Comparison of ENCODE assay signal across 1 cellular context in the genomic region with DNA sequence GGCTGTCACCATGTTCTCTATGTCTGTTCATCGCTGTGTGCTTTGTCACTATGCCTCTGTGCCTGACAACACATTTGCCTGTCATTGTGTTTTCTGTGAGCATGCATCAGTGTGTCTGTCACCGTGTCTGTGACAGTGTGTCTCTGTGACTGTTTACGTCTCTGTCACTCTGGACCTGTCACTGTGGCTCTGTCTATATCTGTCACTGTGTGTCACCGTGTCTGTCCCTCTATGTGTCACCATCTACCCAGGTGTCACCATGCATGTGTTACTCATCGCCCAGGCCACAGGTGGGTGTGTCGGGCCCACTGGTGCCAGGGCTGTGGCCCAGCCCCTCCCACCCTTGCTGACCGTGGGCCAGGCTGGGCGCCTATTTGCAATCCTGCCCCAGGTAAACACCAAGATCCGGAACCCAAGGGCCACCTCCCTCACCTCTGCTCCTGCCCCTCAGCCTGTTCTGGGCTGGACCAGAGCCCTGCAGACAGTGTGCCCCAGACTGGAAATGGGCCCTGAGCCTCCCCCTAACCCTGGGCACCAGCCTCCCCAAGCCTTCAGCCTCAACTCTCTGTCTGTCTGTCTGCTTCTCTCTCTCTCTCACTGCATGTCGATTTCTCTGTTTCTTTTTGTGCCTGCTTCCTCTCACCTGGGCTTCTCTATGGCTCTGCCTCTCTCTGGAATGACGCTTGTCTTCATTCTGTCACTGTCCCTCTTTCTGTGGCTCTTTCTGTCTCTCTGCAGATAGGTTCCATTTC.
A peak's percentile ranks its signal among the peaks of the same experiment; 100 is the strongest.
TF ChIP-seq lines count a peak whose summit lies in the region.

No MANE protein-coding gene starts in this region.

TF ChIP-seq in HepG2, 621 proteins besides CTCF, POLR2A, EP300 and RAD21 (continued from another document and continues in another):
- TF ChIP-seq, protein P1, sequence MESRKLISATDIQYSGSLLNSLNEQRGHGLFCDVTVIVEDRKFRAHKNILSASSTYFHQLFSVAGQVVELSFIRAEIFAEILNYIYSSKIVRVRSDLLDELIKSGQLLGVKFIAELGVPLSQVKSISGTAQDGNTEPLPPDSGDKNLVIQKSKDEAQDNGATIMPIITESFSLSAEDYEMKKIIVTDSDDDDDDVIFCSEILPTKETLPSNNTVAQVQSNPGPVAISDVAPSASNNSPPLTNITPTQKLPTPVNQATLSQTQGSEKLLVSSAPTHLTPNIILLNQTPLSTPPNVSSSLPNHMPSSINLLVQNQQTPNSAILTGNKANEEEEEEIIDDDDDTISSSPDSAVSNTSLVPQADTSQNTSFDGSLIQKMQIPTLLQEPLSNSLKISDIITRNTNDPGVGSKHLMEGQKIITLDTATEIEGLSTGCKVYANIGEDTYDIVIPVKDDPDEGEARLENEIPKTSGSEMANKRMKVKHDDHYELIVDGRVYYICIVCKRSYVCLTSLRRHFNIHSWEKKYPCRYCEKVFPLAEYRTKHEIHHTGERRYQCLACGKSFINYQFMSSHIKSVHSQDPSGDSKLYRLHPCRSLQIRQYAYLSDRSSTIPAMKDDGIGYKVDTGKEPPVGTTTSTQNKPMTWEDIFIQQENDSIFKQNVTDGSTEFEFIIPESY (CRISPR knock-in tag; IDR thresholded peaks at IDR 0.05) = peak; percentile 13; the same call in 1 of the 2 replicates
- 0 out of 2 replicates have a peak, but pooled peaks have one; percentile 37 for TF ChIP-seq KMT2A (CRISPR knock-in tag; IDR thresholded peaks at IDR 0.05)
- TF ChIP-seq ZNF768 (CRISPR knock-in tag; IDR thresholded peaks at IDR 0.05) = peak; percentile 11; the same call in 1 of the 2 replicates
- TF ChIP-seq CREB1 (IDR thresholded peaks at IDR 0.05) = peak; percentile 83
- TF ChIP-seq CREB1 (CRISPR knock-in tag; IDR thresholded peaks at IDR 0.05) = no peak; the same call in 1 of the 2 replicates
- TF ChIP-seq ETV5 (CRISPR knock-in tag; IDR thresholded peaks at IDR 0.05; ENCODE audit: borderline replicate concordance) = peak; percentile 85
- TF ChIP-seq, protein P2, sequence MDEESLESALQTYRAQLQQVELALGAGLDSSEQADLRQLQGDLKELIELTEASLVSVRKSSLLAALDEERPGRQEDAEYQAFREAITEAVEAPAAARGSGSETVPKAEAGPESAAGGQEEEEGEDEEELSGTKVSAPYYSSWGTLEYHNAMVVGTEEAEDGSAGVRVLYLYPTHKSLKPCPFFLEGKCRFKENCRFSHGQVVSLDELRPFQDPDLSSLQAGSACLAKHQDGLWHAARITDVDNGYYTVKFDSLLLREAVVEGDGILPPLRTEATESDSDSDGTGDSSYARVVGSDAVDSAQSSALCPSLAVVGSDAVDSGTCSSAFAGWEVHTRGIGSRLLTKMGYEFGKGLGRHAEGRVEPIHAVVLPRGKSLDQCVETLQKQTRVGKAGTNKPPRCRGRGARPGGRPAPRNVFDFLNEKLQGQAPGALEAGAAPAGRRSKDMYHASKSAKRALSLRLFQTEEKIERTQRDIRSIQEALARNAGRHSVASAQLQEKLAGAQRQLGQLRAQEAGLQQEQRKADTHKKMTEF (CRISPR knock-in tag; IDR thresholded peaks at IDR 0.05) = peak; percentile 43; the same call in 1 of the 2 replicates
- peak; percentile 42 for TF ChIP-seq ZMYM3 (CRISPR knock-in tag; IDR thresholded peaks at IDR 0.05)
- no peak for TF ChIP-seq TAF15 (IDR thresholded peaks at IDR 0.05; ENCODE audit: low read depth, low read length, poor library complexity, severe bottlenecking)
- TF ChIP-seq KLF9 (CRISPR knock-in tag; IDR thresholded peaks at IDR 0.05; ENCODE audit: low read depth) = peak; percentile 94; the same call in 1 of the 2 replicates
- TF ChIP-seq ELF1 (CRISPR knock-in tag; IDR thresholded peaks at IDR 0.05) = peak; percentile 35; the same call in 1 of the 2 replicates
- TF ChIP-seq, protein P3, sequence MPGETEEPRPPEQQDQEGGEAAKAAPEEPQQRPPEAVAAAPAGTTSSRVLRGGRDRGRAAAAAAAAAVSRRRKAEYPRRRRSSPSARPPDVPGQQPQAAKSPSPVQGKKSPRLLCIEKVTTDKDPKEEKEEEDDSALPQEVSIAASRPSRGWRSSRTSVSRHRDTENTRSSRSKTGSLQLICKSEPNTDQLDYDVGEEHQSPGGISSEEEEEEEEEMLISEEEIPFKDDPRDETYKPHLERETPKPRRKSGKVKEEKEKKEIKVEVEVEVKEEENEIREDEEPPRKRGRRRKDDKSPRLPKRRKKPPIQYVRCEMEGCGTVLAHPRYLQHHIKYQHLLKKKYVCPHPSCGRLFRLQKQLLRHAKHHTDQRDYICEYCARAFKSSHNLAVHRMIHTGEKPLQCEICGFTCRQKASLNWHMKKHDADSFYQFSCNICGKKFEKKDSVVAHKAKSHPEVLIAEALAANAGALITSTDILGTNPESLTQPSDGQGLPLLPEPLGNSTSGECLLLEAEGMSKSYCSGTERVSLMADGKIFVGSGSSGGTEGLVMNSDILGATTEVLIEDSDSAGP (CRISPR knock-in tag; IDR thresholded peaks at IDR 0.05; ENCODE audit: borderline replicate concordance) = peak; percentile 38; the same call in 1 of the 2 replicates
- TF ChIP-seq, protein P4, sequence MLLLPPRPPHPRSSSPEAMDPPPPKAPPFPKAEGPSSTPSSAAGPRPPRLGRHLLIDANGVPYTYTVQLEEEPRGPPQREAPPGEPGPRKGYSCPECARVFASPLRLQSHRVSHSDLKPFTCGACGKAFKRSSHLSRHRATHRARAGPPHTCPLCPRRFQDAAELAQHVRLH (CRISPR knock-in tag; IDR thresholded peaks at IDR 0.05; ENCODE audit: borderline replicate concordance, low read depth) = 0 out of 2 replicates have a peak, but pooled peaks have one; percentile 23
- TF ChIP-seq, protein P5, sequence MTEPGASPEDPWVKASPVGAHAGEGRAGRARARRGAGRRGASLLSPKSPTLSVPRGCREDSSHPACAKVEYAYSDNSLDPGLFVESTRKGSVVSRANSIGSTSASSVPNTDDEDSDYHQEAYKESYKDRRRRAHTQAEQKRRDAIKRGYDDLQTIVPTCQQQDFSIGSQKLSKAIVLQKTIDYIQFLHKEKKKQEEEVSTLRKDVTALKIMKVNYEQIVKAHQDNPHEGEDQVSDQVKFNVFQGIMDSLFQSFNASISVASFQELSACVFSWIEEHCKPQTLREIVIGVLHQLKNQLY (CRISPR knock-in tag; IDR thresholded peaks at IDR 0.05) = peak; percentile 52; the same call in 1 of the 2 replicates
- TF ChIP-seq, protein P6, sequence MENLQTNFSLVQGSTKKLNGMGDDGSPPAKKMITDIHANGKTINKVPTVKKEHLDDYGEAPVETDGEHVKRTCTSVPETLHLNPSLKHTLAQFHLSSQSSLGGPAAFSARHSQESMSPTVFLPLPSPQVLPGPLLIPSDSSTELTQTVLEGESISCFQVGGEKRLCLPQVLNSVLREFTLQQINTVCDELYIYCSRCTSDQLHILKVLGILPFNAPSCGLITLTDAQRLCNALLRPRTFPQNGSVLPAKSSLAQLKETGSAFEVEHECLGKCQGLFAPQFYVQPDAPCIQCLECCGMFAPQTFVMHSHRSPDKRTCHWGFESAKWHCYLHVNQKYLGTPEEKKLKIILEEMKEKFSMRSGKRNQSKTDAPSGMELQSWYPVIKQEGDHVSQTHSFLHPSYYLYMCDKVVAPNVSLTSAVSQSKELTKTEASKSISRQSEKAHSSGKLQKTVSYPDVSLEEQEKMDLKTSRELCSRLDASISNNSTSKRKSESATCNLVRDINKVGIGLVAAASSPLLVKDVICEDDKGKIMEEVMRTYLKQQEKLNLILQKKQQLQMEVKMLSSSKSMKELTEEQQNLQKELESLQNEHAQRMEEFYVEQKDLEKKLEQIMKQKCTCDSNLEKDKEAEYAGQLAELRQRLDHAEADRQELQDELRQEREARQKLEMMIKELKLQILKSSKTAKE (CRISPR knock-in tag; IDR thresholded peaks at IDR 0.05; ENCODE audit: borderline replicate concordance) = peak; percentile 78; the same call in 1 of the 2 replicates
- no peak for TF ChIP-seq NFIC (IDR thresholded peaks at IDR 0.05; ENCODE audit: low read length)
- 0 out of 2 replicates have a peak, but pooled peaks have one; percentile 15 for TF ChIP-seq ZNF776 (CRISPR knock-in tag; IDR thresholded peaks at IDR 0.05)
- peak; percentile 53 for TF ChIP-seq RXRB (CRISPR knock-in tag; IDR thresholded peaks at IDR 0.05; ENCODE audit: borderline replicate concordance)
- peak; percentile 63; the same call in 1 of the 2 replicates for TF ChIP-seq MEIS2 (CRISPR knock-in tag; IDR thresholded peaks at IDR 0.05)
- TF ChIP-seq, protein P7, sequence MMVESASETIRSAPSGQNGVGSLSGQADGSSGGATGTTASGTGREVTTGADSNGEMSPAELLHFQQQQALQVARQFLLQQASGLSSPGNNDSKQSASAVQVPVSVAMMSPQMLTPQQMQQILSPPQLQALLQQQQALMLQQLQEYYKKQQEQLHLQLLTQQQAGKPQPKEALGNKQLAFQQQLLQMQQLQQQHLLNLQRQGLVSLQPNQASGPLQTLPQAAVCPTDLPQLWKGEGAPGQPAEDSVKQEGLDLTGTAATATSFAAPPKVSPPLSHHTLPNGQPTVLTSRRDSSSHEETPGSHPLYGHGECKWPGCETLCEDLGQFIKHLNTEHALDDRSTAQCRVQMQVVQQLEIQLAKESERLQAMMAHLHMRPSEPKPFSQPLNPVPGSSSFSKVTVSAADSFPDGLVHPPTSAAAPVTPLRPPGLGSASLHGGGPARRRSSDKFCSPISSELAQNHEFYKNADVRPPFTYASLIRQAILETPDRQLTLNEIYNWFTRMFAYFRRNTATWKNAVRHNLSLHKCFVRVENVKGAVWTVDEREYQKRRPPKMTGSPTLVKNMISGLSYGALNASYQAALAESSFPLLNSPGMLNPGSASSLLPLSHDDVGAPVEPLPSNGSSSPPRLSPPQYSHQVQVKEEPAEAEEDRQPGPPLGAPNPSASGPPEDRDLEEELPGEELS (CRISPR knock-in tag; IDR thresholded peaks at IDR 0.05) = peak; percentile 75
- TF ChIP-seq, protein P8, sequence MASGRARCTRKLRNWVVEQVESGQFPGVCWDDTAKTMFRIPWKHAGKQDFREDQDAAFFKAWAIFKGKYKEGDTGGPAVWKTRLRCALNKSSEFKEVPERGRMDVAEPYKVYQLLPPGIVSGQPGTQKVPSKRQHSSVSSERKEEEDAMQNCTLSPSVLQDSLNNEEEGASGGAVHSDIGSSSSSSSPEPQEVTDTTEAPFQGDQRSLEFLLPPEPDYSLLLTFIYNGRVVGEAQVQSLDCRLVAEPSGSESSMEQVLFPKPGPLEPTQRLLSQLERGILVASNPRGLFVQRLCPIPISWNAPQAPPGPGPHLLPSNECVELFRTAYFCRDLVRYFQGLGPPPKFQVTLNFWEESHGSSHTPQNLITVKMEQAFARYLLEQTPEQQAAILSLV (CRISPR knock-in tag; IDR thresholded peaks at IDR 0.05; ENCODE audit: borderline replicate concordance) = 0 out of 2 replicates have a peak, but pooled peaks have one; percentile 49
- TF ChIP-seq, protein P9, sequence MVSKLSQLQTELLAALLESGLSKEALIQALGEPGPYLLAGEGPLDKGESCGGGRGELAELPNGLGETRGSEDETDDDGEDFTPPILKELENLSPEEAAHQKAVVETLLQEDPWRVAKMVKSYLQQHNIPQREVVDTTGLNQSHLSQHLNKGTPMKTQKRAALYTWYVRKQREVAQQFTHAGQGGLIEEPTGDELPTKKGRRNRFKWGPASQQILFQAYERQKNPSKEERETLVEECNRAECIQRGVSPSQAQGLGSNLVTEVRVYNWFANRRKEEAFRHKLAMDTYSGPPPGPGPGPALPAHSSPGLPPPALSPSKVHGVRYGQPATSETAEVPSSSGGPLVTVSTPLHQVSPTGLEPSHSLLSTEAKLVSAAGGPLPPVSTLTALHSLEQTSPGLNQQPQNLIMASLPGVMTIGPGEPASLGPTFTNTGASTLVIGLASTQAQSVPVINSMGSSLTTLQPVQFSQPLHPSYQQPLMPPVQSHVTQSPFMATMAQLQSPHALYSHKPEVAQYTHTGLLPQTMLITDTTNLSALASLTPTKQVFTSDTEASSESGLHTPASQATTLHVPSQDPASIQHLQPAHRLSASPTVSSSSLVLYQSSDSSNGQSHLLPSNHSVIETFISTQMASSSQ (IDR thresholded peaks at IDR 0.05; ENCODE audit: low read depth) = no peak; the same call in 1 of the 2 replicates
- TF ChIP-seq, protein P9 (CRISPR knock-in tag; IDR thresholded peaks at IDR 0.05; ENCODE audit: borderline replicate concordance) = peak; percentile 79; the same call in 1 of the 2 replicates
- peak; percentile 42 for TF ChIP-seq TEAD3 (CRISPR knock-in tag; optimal IDR thresholded peaks at IDR 0.05; ENCODE audit: borderline replicate concordance)
- TF ChIP-seq ZNF558 (CRISPR knock-in tag; IDR thresholded peaks at IDR 0.05; ENCODE audit: borderline replicate concordance) = no peak
- no peak for TF ChIP-seq FOXA1 (IDR thresholded peaks at IDR 0.05)
- peak; percentile 83; the same call in 1 of the 2 replicates for TF ChIP-seq FOXA1 (CRISPR knock-in tag; IDR thresholded peaks at IDR 0.05)
- no peak for TF ChIP-seq ZNF83 (CRISPR knock-in tag; IDR thresholded peaks at IDR 0.05; ENCODE audit: borderline replicate concordance)
- no peak for TF ChIP-seq ZNF891 (CRISPR knock-in tag; IDR thresholded peaks at IDR 0.05)
- peak; percentile 85 for TF ChIP-seq ZBTB7B (CRISPR knock-in tag; IDR thresholded peaks at IDR 0.05)
- 0 out of 2 replicates have a peak, but pooled peaks have one; percentile 48 for TF ChIP-seq SMAD1 (CRISPR knock-in tag; IDR thresholded peaks at IDR 0.05; ENCODE audit: borderline replicate concordance, low read depth)
